In genomic region chr9:41086685-41087084, GRCh38 we compare ENCODE assay signal across 20 cellular contexts. TPM values are rescaled to one million over a fixed set of nuclear protein-coding genes. Genes with fewer than 3 reads are reported as not detected.
"Had no signal": no experiment of that assay in that cellular context is flagged by ENCODE, and none has a peak within 500 bp of the region (broad histone marks: within the 10 kb centered on the region; RNA-seq: fewer than 3 reads in every experiment).

No MANE protein-coding gene starts in this region.

RNA-seq across cellular contexts. Expression of gene FOXD4L6, which starts 41.8 kb away (rescaled TPM):
- total RNA-seq: kidney; kidney epithelial cell; left colon; left lobe of liver; left ventricle myocardium inferior; left ventricle myocardium superior; lower leg skin; lower lobe of right lung; lung microvascular endothelial cell; mesenteric fat pad; mesothelial cell of epicardium; mononuclear cell; mucosa of descending colon; mucosa of gallbladder; naive thymus-derived CD4-positive, alpha-beta T cell; naive thymus-derived CD8-positive, alpha-beta T cell had no signal
- polyA plus RNA-seq: immature natural killer cell; keratinocyte; liver; mammary epithelial cell; naive thymus-derived CD4-positive, alpha-beta T cell; naive thymus-derived CD8-positive, alpha-beta T cell had no signal
